Comparison of ENCODE assay signal across 18 cellular contexts in the genomic region with DNA sequence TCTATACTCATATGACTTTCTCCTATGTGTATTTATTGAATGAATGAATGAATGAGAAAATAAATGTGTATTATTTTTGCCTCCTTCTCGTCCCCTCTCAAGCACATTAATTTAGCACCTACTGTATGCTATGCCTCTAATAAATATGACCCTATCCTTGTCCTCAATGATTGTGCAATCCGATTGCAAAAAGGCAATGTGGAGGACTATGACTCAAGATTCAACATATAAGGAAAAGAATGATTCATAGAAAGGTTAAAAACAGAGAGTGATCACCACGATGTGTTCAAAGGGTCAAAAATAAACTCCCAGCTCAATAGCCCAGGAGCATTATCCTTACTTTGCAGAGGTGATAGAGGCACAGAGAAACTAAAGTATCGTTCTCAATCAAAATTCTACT.
DNase-seq lines count a peak whose midpoint lies in the region; ATAC-seq and TF ChIP-seq lines count a peak whose summit lies in the region.
"Had no signal": no experiment of that assay in that cellular context is flagged by ENCODE, and none has a peak within 500 bp of the region (broad histone marks: within the 10 kb centered on the region; RNA-seq: fewer than 3 reads in every experiment).

No MANE protein-coding gene starts in this region.

- peaks cover 3% of the 10 kb centered on the region for H3K9me3 ChIP-seq in IMR-90 (ENCODE audit: control insufficient read depth, insufficient read depth, low read length)
- H3K9me3 ChIP-seq: Caco-2, Peyer's patch had no signal

- no peak overlapping the region for H2BK5ac ChIP-seq in IMR-90 (ENCODE audit: low read depth, low read length, poor library complexity, severe bottlenecking)

- no CpG with 5 or more reads among the region's 4 CpGs for WGBS in IMR-90 (ENCODE audit: extremely low coverage in 2 of 2, insufficient read length in 1 of 2), 2 experiments

- no peaks in the 10 kb centered on the region for H3K4me1 ChIP-seq in IMR-90 (ENCODE audit: control insufficient read depth, insufficient read depth, low read length)
- H3K4me1 ChIP-seq: Caco-2, Peyer's patch had no signal

- H3K4ac ChIP-seq in IMR-90 (ENCODE audit: low read depth, low read length), result no peak overlapping the region

- H4K20me1 ChIP-seq in IMR-90 (ENCODE audit: insufficient read depth, low read length), result no peaks in the 10 kb centered on the region

- H3K4me1 Mint-ChIP-seq in osteocyte (ENCODE audit: unreplicated experiment), result no peaks in the 10 kb centered on the region
- H3K4me1 Mint-ChIP-seq in natural killer cell, result no peaks in the 10 kb centered on the region
- H3K4me1 Mint-ChIP-seq: CD14-positive monocyte had no signal

- no peaks in the 10 kb centered on the region for H3K79me1 ChIP-seq in IMR-90 (ENCODE audit: low read depth in 1 of 2, low read length in 2 of 2)

- no peak overlapping the region for H3K9ac ChIP-seq in IMR-90 (ENCODE audit: low read depth, low read length)

- H3K18ac ChIP-seq in IMR-90 (ENCODE audit: low read depth, low read length), result no peak overlapping the region

- H3K23ac ChIP-seq in IMR-90 (ENCODE audit: low read depth, low read length), result no peak overlapping the region

- H3K9me1 ChIP-seq in IMR-90 (ENCODE audit: insufficient read depth, low read length), result no peaks in the 10 kb centered on the region

- dilution Hi-C loops in IMR-90 (cut with HindIII; ENCODE audit: low sequenced_read_pairs, unreplicated experiment), result no loop called here

- no peak overlapping the region for H3K4me2 ChIP-seq in IMR-90 (ENCODE audit: low read depth, low read length)

- no peak overlapping the region for H2BK15ac ChIP-seq in IMR-90 (ENCODE audit: low read depth, low read length)

- H3K27me3 Mint-ChIP-seq in osteocyte (ENCODE audit: unreplicated experiment) (no peaks in the 10 kb centered on the region), natural killer cell (ENCODE audit: low read depth in 2 of 2) (no peaks in the 10 kb centered on the region)

- no TSS peak for BruUV-seq in IMR-90 (replicated peaks; lab: Mats Ljungman, UMichigan)

- no peaks in the 10 kb centered on the region for H3K36me3 ChIP-seq in IMR-90 (ENCODE audit: control insufficient read depth, insufficient read depth, low read length)
- H3K36me3 ChIP-seq: Peyer's patch had no signal

- no peak overlapping the region for H3K14ac ChIP-seq in IMR-90 (replicated peaks; ENCODE audit: low read depth, low read length)

- CTCF ChIA-PET in IMR-90 (lab: Yijun Ruan, JAX), result no interaction called here

- H3K27ac ChIP-seq in IMR-90 (ENCODE audit: insufficient read depth, low read length), result no peak overlapping the region
- H3K27ac ChIP-seq: Peyer's patch had no signal

- no peak overlapping the region for H2AK9ac ChIP-seq in IMR-90 (replicated peaks; ENCODE audit: low read depth, low read length, poor library complexity)

- H3K4me3 Mint-ChIP-seq in osteocyte (ENCODE audit: unreplicated experiment) (no peak overlapping the region), natural killer cell (no peak overlapping the region)
- H3K4me3 Mint-ChIP-seq: CD14-positive monocyte had no signal

- no peak overlapping the region for H2AFZ ChIP-seq in IMR-90 (replicated peaks; ENCODE audit: low read length, poor library complexity)

- POLR2A ChIA-PET in IMR-90 (lab: Charles Lee; ENCODE audit: unreplicated experiment), result no interaction called here

- in situ Hi-C loops in IMR-90 (cut with MboI; ENCODE audit: low sequenced_read_pairs), result no loop called here

- ATAC-seq in IMR-90 (ENCODE audit: low read depth) (no peak), HG03159 (IDR thresholded peaks at IDR 0.05; ENCODE audit: unreplicated experiment) (no peak), omental fat pad (ENCODE audit: low FRiP score) (no peak), natural killer cell (no peak)
- ATAC-seq: GM12878 had no signal

- no peak for TF ChIP-seq POLR2A in IMR-90 (IDR thresholded peaks at IDR 0.05; ENCODE audit: low read depth, low read length)

- H4K91ac ChIP-seq in IMR-90 (ENCODE audit: insufficient read depth, low read depth, low read length), result no peak overlapping the region

- H3K27ac Mint-ChIP-seq in osteocyte (ENCODE audit: unreplicated experiment), result no peak overlapping the region
- H3K27ac Mint-ChIP-seq in natural killer cell, result no peak overlapping the region
- H3K27ac Mint-ChIP-seq: CD14-positive monocyte had no signal

- H2BK120ac ChIP-seq in IMR-90 (ENCODE audit: low read depth, low read length), result no peak overlapping the region

- TF ChIP-seq CTCF in IMR-90 (conservative IDR thresholded peaks at IDR 0.05; ENCODE audit: low read depth, low read length) (no peak), osteocyte (IDR thresholded peaks at IDR 0.05) (no peak), omental fat pad (IDR thresholded peaks at IDR 0.05) (no peak), natural killer cell (IDR thresholded peaks at IDR 0.05) (no peak)

- no peak for TF ChIP-seq RAD21 in IMR-90 (IDR thresholded peaks at IDR 0.05; ENCODE audit: low read length)

- peak; percentile 1 for DNase-seq in EH (ENCODE audit: low read depth)
- no peak for DNase-seq in IMR-90
- DNase-seq in RPMI7951 (ENCODE audit: low read depth), result peak; percentile 3
- peak; percentile 1 for DNase-seq in fibroblast of gingiva (ENCODE audit: low read depth)
- no peak for DNase-seq in osteocyte (ENCODE audit: extremely low spot score, unreplicated experiment)
- no peak for DNase-seq in omental fat pad (ENCODE audit: low spot score)
- DNase-seq in natural killer cell, result no peak
- DNase-seq: Caco-2; DMS53; NCI-H1092 treated with DMSO at 0.1 percent for 48 hours; NCI-H1694; NCI-H345; NCI-H526 treated with DMSO at 0.1 percent for 48 hours; NK-92 treated with Interleukin-12 subunit alpha and Interleukin-12 subunit beta, amount 100 ng/mL, for 24 hours; Peyer's patch had no signal

- H3K56ac ChIP-seq in IMR-90 (ENCODE audit: extremely low read depth, insufficient read depth, low read length), result no peak overlapping the region

- H4K8ac ChIP-seq in IMR-90 (ENCODE audit: low read depth in 2 of 2, low read length in 2 of 2), result no peak overlapping the region

- H3K9me3 Mint-ChIP-seq in osteocyte (ENCODE audit: unreplicated experiment) (peaks cover 39% of the 10 kb centered on the region), natural killer cell (peaks cover 0 to 11% of the 10 kb centered on the region in 2 donors)

- H4K5ac ChIP-seq in IMR-90 (ENCODE audit: low read depth, low read length), result no peak overlapping the region

- H3K27me3 ChIP-seq in IMR-90 (ENCODE audit: control insufficient read depth, insufficient read depth, low read length), result no peaks in the 10 kb centered on the region
- H3K27me3 ChIP-seq: Peyer's patch had no signal

- no peak overlapping the region for H2AK5ac ChIP-seq in IMR-90 (ENCODE audit: low read depth, low read length)

- H3K36me3 Mint-ChIP-seq in osteocyte (ENCODE audit: unreplicated experiment) (no peaks in the 10 kb centered on the region), natural killer cell (no peaks in the 10 kb centered on the region)
- H3K36me3 Mint-ChIP-seq: CD14-positive monocyte had no signal

- H3K4me3 ChIP-seq in IMR-90 (ENCODE audit: insufficient read depth, low read depth, low read length), result no peak overlapping the region
- H3K4me3 ChIP-seq: GM12878, Peyer's patch had no signal

- intact Hi-C loops in IMR-90 (cut with micrococcal nuclease) (no loop called here), natural killer cell (cut with micrococcal nuclease) (no loop called here)

- H2BK20ac ChIP-seq in IMR-90 (ENCODE audit: low read depth, low read length), result no peak overlapping the region

TF ChIP-seq in IMR-90, 13 proteins besides CTCF, POLR2A, EP300 and RAD21:
- TF ChIP-seq CEBPB (IDR thresholded peaks at IDR 0.05; ENCODE audit: low read depth, low read length) (peak; percentile 83), MAZ (IDR thresholded peaks at IDR 0.05; ENCODE audit: borderline replicate concordance, low read depth, low read length) (no peak)

Comparison
In these comparisons a context has a peak if more than half of its experiments do, and no peak if none do; other contexts are left out.
1. DNase-seq: peak in EH (single experiment), RPMI7951 (single experiment) and fibroblast of gingiva (single experiment); none in IMR-90 (single experiment), osteocyte (single experiment), omental fat pad (single experiment) and natural killer cell (single experiment).